14 cellular contexts compared by ENCODE assay signal in the genomic region with DNA sequence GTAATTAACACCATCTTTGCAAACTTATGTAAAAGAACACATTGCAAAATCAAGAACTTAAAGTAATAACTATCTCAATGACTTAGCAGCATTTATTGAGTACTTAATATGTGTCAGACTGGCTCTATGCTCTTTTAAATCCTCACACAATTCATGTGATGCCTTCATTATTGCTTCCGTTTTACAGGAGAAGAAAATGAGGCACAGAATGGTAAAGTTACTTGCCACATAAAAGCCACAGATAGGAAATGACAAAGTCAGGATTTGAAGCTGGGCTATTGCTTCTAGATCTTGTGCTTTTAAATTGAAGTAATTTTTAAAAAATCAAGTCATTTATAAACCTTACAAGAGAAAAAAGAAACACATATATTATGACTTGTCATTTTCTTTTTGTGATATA.
"Had no signal": no experiment of that assay in that cellular context is flagged by ENCODE, and none has a peak within 500 bp of the region (broad histone marks: within the 10 kb centered on the region; RNA-seq: fewer than 3 reads in every experiment).

No MANE protein-coding gene starts in this region.

- H3K36me3 ChIP-seq: prostate gland, transverse colon had no signal

- DNase-seq: activated CD4-positive, alpha-beta T cell treated with anti-CD3 and anti-CD28 coated beads, Interleukin-2, amount 50 U/mL, for 1 hour; activated CD8-positive, alpha-beta memory T cell treated with anti-CD3 and anti-CD28 coated beads for 24 hours; aorta; cerebellar nuclear complex; effector memory CD4-positive, alpha-beta T cell; foreskin keratinocyte; glutamatergic neuron; kidney glomerular epithelial cell; right cardiac atrium; stimulated activated CD4-positive, alpha-beta T cell treated with anti-CD3 and anti-CD28 coated beads, Interleukin-4, amount 100 ng/mL, for 24 hours; stimulated activated naive CD8-positive, alpha-beta T cell treated with anti-CD3 and anti-CD28 coated beads, Interleukin-15, Interleukin-2, amounts not matched to agents 100 U/mL and 50 U/mL, for 24 hours; transverse colon had no signal

- H3K9me3 ChIP-seq: prostate gland, transverse colon had no signal

- H3K27ac ChIP-seq: foreskin keratinocyte, prostate gland, skin epidermis, transverse colon had no signal

- H3K27me3 ChIP-seq: foreskin keratinocyte, transverse colon had no signal

- H3K4me3 ChIP-seq: prostate gland, skin epidermis, transverse colon had no signal

- H3K4me1 ChIP-seq: foreskin keratinocyte, prostate gland, transverse colon had no signal

- ATAC-seq: foreskin keratinocyte; right cardiac atrium; stimulated activated naive CD8-positive, alpha-beta T cell treated with anti-CD3 and anti-CD28 coated beads, Interleukin-15, Interleukin-2, amounts not matched to agents 100 U/mL and 50 U/mL, for 24 hours had no signal
